ENCODE assay signal across 14 cellular contexts in genomic region chr12:70271025-70271424, GRCh38. TPM values are rescaled to one million over a fixed set of nuclear protein-coding genes. Genes with fewer than 3 reads are reported as not detected.
DNase-seq lines count a peak whose midpoint lies in the region; ATAC-seq and TF ChIP-seq lines count a peak whose summit lies in the region.
"Had no signal": no experiment of that assay in that cellular context is flagged by ENCODE, and none has a peak within 500 bp of the region (broad histone marks: within the 10 kb centered on the region; RNA-seq: fewer than 3 reads in every experiment).

No MANE protein-coding gene starts in this region.

- TF ChIP-seq RAD21 in SK-N-SH (IDR thresholded peaks at IDR 0.05; ENCODE audit: low read length), result no peak

- no peaks in the 10 kb centered on the region for H3K27me3 Mint-ChIP-seq in activated naive CD4-positive, alpha-beta T cell treated with anti-CD3 and anti-CD28 coated beads, Interleukin-2, amount 50 U/mL, for 24 hours
- H3K27me3 Mint-ChIP-seq: activated CD8-positive, alpha-beta T cell treated with anti-CD3 and anti-CD28 coated beads for 36 hours had no signal

- H3K27ac ChIP-seq in SK-N-SH (ENCODE audit: low read depth in 2 of 2, low read length in 1 of 2), result no peak overlapping the region
- H3K27ac ChIP-seq in left lung, result no peak overlapping the region

- no peaks in the 10 kb centered on the region for H3K9me2 ChIP-seq in SK-N-SH

- H3K4me3 ChIP-seq in SK-N-SH (ENCODE audit: low read depth in 2 of 2, low read length in 1 of 2) (no peak overlapping the region), left lung (no peak overlapping the region)

- H3K27me3 ChIP-seq in SK-N-SH (ENCODE audit: insufficient read depth) (no peaks in the 10 kb centered on the region), left lung (no peaks in the 10 kb centered on the region)

- ATAC-seq in activated naive CD4-positive, alpha-beta T cell treated with anti-CD3 and anti-CD28 coated beads, Interleukin-2, amount 50 U/mL, for 72 hours, result no peak
- ATAC-seq in left lung (peak; percentile 73), HG02884 (IDR thresholded peaks at IDR 0.05; ENCODE audit: unreplicated experiment) (no peak), HG03442 (IDR thresholded peaks at IDR 0.05; ENCODE audit: unreplicated experiment) (no peak)
- ATAC-seq: activated CD8-positive, alpha-beta T cell treated with anti-CD3 and anti-CD28 coated beads for 36 hours; natural killer cell had no signal

- H3K4me1 ChIP-seq in SK-N-SH (ENCODE audit: control insufficient read depth in 1 of 2, insufficient read depth in 2 of 2, low read depth in 1 of 2, low read length in 1 of 2), result peaks cover 10 to 11% of the 10 kb centered on the region in 2 experiments; a peak in 2 of 4 replicates
- H3K4me1 ChIP-seq in left lung, result peaks cover 14 to 38% of the 10 kb centered on the region in 2 donors

- POLR2A ChIA-PET in SK-N-SH (lab: Yijun Ruan, JAX), result no interaction called here

- H3K4me1 Mint-ChIP-seq in activated naive CD4-positive, alpha-beta T cell treated with anti-CD3 and anti-CD28 coated beads, Interleukin-2, amount 50 U/mL, for 24 hours, result peaks cover 95% of the 10 kb centered on the region

- intact Hi-C loops in left lung (cut with DNase I), result no loop called here

- H3K9ac ChIP-seq in SK-N-SH, result no peak overlapping the region

- H3K36me3 ChIP-seq in SK-N-SH (replicated peaks in 1 of 2; ENCODE audit: control insufficient read depth in 1 of 2, insufficient read depth in 2 of 2, low read length in 1 of 2), result peaks cover 4 to 39% of the 10 kb centered on the region in 2 experiments
- H3K36me3 ChIP-seq in left lung, result no peaks in the 10 kb centered on the region

- H3K9me3 ChIP-seq in SK-N-SH, result no peaks in the 10 kb centered on the region
- H3K9me3 ChIP-seq in left lung, result no peaks in the 10 kb centered on the region

- H3K4me3 Mint-ChIP-seq in activated naive CD4-positive, alpha-beta T cell treated with anti-CD3 and anti-CD28 coated beads, Interleukin-2, amount 50 U/mL, for 24 hours, result no peak overlapping the region
- H3K4me3 Mint-ChIP-seq: activated CD8-positive, alpha-beta T cell treated with anti-CD3 and anti-CD28 coated beads for 36 hours; natural killer cell had no signal

- H4K20me1 ChIP-seq in SK-N-SH (ENCODE audit: insufficient read depth), result peaks cover 76% of the 10 kb centered on the region

- no peak for TF ChIP-seq EP300 in SK-N-SH (IDR thresholded peaks at IDR 0.05; ENCODE audit: borderline replicate concordance in 1 of 2, low read depth in 1 of 2, low read length in 1 of 2)

- CTCF ChIA-PET in SK-N-SH (lab: Yijun Ruan, JAX), result interaction anchor here (0.6 to 1.1 kb wide), 2 partner anchors 9 to 142 kb away, joined by 3 to 4 read pairs; no protein-coding TSS in a partner anchor

- H2AFZ ChIP-seq in SK-N-SH (ENCODE audit: low read depth), result no peak overlapping the region

- H3K9me3 Mint-ChIP-seq in activated naive CD4-positive, alpha-beta T cell treated with anti-CD3 and anti-CD28 coated beads, Interleukin-2, amount 50 U/mL, for 24 hours, result no peaks in the 10 kb centered on the region
- H3K9me3 Mint-ChIP-seq in activated naive CD4-positive, alpha-beta T cell treated with anti-CD3 and anti-CD28 coated beads, Interleukin-2, amount 50 U/mL, for 72 hours, result peaks cover 0 to 11% of the 10 kb centered on the region in 2 donors
- H3K9me3 Mint-ChIP-seq: natural killer cell had no signal

- no peaks in the 10 kb centered on the region for H3F3A ChIP-seq in SK-N-SH (replicated peaks; ENCODE audit: insufficient read depth)

- H3K27ac Mint-ChIP-seq in activated naive CD4-positive, alpha-beta T cell treated with anti-CD3 and anti-CD28 coated beads, Interleukin-2, amount 50 U/mL, for 24 hours, result peak overlapping the region; percentile 56
- H3K27ac Mint-ChIP-seq in activated naive CD4-positive, alpha-beta T cell treated with anti-CD3 and anti-CD28 coated beads, Interleukin-2, amount 50 U/mL, for 72 hours, result no peak overlapping the region
- H3K27ac Mint-ChIP-seq: activated CD8-positive, alpha-beta T cell treated with anti-CD3 and anti-CD28 coated beads for 36 hours; natural killer cell had no signal

- no peak for TF ChIP-seq CTCF in SK-N-SH (IDR thresholded peaks at IDR 0.05)
- no peak for TF ChIP-seq CTCF in left lung (IDR thresholded peaks at IDR 0.05)

- peaks cover 100% of the 10 kb centered on the region for H3K79me2 ChIP-seq in SK-N-SH (ENCODE audit: insufficient read depth)

- DNase-seq in activated naive CD4-positive, alpha-beta T cell treated with anti-CD3 and anti-CD28 coated beads, Interleukin-2, amount 50 U/mL, for 72 hours (ENCODE audit: low spot score in 2 of 2), result no peak
- DNase-seq in SK-N-SH, result no peak
- no peak for DNase-seq in left lung
- no peak for DNase-seq in amniotic stem cell (lab: John Stamatoyannopoulos, UW)
- no peak for DNase-seq in stimulated activated CD4-positive, alpha-beta T cell treated with anti-CD3 and anti-CD28 coated beads, Interleukin-4, amount 100 ng/mL, for 4 hours
- DNase-seq: activated CD8-positive, alpha-beta T cell treated with anti-CD3 and anti-CD28 coated beads for 36 hours; H7; natural killer cell; NK-92 treated with Interleukin-12 subunit alpha and Interleukin-12 subunit beta, amount 100 ng/mL, for 24 hours; RPMI8226; stimulated activated CD4-positive, alpha-beta T cell treated with anti-CD3 and anti-CD28 coated beads, Interleukin-15, amount 100 ng/mL, for 24 hours had no signal

- no peak overlapping the region for H3K4me2 ChIP-seq in SK-N-SH

- H3K36me3 Mint-ChIP-seq in activated naive CD4-positive, alpha-beta T cell treated with anti-CD3 and anti-CD28 coated beads, Interleukin-2, amount 50 U/mL, for 24 hours, result peaks cover 31% of the 10 kb centered on the region
- H3K36me3 Mint-ChIP-seq in activated naive CD4-positive, alpha-beta T cell treated with anti-CD3 and anti-CD28 coated beads, Interleukin-2, amount 50 U/mL, for 72 hours, result peaks cover 4 to 40% of the 10 kb centered on the region in 2 donors
- H3K36me3 Mint-ChIP-seq: natural killer cell had no signal

TF ChIP-seq in SK-N-SH, 30 proteins besides CTCF, POLR2A, EP300 and RAD21:
- TF ChIP-seq, protein P1, sequence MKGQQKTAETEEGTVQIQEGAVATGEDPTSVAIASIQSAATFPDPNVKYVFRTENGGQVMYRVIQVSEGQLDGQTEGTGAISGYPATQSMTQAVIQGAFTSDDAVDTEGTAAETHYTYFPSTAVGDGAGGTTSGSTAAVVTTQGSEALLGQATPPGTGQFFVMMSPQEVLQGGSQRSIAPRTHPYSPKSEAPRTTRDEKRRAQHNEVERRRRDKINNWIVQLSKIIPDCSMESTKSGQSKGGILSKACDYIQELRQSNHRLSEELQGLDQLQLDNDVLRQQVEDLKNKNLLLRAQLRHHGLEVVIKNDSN (IDR thresholded peaks at IDR 0.05; ENCODE audit: borderline replicate concordance, low read depth), result no peak
- no peak for TF ChIP-seq NFIC (IDR thresholded peaks at IDR 0.05; ENCODE audit: borderline replicate concordance)
- no peak for TF ChIP-seq TAF1 (IDR thresholded peaks at IDR 0.05; ENCODE audit: borderline replicate concordance, low read depth, low read length)
- TF ChIP-seq, protein P2, sequence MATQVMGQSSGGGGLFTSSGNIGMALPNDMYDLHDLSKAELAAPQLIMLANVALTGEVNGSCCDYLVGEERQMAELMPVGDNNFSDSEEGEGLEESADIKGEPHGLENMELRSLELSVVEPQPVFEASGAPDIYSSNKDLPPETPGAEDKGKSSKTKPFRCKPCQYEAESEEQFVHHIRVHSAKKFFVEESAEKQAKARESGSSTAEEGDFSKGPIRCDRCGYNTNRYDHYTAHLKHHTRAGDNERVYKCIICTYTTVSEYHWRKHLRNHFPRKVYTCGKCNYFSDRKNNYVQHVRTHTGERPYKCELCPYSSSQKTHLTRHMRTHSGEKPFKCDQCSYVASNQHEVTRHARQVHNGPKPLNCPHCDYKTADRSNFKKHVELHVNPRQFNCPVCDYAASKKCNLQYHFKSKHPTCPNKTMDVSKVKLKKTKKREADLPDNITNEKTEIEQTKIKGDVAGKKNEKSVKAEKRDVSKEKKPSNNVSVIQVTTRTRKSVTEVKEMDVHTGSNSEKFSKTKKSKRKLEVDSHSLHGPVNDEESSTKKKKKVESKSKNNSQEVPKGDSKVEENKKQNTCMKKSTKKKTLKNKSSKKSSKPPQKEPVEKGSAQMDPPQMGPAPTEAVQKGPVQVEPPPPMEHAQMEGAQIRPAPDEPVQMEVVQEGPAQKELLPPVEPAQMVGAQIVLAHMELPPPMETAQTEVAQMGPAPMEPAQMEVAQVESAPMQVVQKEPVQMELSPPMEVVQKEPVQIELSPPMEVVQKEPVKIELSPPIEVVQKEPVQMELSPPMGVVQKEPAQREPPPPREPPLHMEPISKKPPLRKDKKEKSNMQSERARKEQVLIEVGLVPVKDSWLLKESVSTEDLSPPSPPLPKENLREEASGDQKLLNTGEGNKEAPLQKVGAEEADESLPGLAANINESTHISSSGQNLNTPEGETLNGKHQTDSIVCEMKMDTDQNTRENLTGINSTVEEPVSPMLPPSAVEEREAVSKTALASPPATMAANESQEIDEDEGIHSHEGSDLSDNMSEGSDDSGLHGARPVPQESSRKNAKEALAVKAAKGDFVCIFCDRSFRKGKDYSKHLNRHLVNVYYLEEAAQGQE (IDR thresholded peaks at IDR 0.05; ENCODE audit: low read depth, low read length), result no peak
- TF ChIP-seq, protein P3, sequence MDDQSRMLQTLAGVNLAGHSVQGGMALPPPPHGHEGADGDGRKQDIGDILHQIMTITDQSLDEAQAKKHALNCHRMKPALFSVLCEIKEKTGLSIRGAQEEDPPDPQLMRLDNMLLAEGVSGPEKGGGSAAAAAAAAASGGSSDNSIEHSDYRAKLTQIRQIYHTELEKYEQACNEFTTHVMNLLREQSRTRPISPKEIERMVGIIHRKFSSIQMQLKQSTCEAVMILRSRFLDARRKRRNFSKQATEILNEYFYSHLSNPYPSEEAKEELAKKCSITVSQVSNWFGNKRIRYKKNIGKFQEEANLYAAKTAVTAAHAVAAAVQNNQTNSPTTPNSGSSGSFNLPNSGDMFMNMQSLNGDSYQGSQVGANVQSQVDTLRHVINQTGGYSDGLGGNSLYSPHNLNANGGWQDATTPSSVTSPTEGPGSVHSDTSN (IDR thresholded peaks at IDR 0.05), result peak; percentile 42
- TF ChIP-seq MEF2A (IDR thresholded peaks at IDR 0.05; ENCODE audit: borderline replicate concordance, low read depth), result no peak

RNA-seq across cellular contexts. Expression of gene CNOT2, which starts 27.8 kb away (rescaled TPM):
- 10 to 100 TPM; 67.2 to 81.6 TPM for total RNA-seq in activated naive CD4-positive, alpha-beta T cell treated with anti-CD3 and anti-CD28 coated beads, Interleukin-2, amount 50 U/mL, for 72 hours
- 45.3 and 51.5 TPM in 2 replicates for polyA plus RNA-seq in SK-N-SH (2012; rRNA removed)
- polyA plus RNA-seq in SK-N-SH (2012; cell fraction: cytosol; rRNA removed), result 53.9 and 56.0 TPM in 2 replicates
- polyA plus RNA-seq in SK-N-SH (2012; cell fraction: nucleus; rRNA removed), result 30.0 and 64.4 TPM in 2 replicates
- 10 to 100 TPM; 52.3 to 62.4 TPM for total RNA-seq in left lung
